1 cellular context compared by ENCODE assay signal in the genomic region with DNA sequence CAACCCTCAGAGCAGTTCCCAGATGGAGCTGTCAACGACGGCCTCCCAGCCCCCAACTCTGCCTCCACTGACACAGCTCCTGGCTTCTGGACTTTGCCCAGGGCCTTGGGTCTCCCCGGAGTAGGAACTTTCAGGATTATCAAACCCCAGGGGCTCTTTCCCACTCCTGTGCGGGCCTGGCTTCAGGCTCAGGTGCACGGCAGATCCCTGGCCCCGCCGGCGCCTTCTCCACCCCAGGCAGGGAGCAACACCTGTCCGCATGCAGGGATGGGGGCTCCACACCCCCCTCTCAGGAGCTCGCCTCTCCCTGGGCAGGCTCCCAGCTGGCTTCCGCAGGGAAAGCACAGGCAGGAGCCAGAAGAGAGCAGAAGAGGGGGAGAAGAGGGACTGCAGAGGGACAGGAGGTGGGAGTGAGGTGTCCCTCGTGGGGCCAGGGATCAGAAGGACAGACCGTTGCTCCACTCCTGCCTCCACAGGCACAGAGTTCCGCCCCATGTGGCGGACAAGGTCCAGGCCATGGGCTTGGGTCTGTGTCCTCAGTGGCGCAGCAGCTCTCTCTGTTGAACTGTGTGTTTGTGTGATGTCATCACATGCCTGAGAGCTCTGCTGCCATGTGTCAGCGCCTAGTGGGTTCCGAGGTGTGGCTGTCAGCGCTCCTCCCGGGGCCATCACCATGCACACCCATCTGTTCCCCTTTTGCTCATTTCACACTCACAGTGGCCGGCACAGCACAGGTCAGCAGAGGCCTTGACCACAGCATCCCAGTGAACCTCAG.
TF ChIP-seq lines count a peak whose summit lies in the region.

No MANE protein-coding gene starts in this region.

TF ChIP-seq in WTC11, 78 proteins besides CTCF, POLR2A, EP300 and RAD21 (continued from another document):
- TF ChIP-seq, protein P1, sequence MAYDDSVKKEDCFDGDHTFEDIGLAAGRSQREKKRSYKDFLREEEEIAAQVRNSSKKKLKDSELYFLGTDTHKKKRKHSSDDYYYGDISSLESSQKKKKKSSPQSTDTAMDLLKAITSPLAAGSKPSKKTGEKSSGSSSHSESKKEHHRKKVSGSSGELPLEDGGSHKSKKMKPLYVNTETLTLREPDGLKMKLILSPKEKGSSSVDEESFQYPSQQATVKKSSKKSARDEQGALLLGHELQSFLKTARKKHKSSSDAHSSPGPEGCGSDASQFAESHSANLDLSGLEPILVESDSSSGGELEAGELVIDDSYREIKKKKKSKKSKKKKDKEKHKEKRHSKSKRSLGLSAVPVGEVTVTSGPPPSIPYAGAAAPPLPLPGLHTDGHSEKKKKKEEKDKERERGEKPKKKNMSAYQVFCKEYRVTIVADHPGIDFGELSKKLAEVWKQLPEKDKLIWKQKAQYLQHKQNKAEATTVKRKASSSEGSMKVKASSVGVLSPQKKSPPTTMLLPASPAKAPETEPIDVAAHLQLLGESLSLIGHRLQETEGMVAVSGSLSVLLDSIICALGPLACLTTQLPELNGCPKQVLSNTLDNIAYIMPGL (CRISPR knock-in tag; IDR thresholded peaks at IDR 0.05) = no peak
TF ChIP-seq in WTC11: peak in this region for 0.
